Comparison of ENCODE assay signal across 11 cellular contexts in the genomic region with DNA sequence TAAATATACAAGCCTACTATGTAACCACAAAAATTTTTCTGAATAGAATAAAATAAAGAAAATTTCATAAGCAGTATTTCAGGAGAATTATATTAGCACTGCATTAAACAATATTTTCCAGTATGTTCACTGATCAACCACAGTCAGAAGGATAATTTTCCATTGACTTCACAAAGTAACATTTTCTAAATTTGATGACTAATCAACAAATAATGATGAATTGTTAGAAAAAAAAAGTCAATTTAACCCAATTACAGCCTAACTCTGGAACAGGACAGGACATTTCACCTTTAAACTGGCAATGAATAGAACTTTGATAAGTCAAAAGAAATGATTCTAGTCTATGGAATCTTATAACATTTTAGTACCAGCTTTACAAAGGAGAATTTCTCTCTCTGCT.
"Had no signal": no experiment of that assay in that cellular context is flagged by ENCODE, and none has a peak within 500 bp of the region (broad histone marks: within the 10 kb centered on the region; RNA-seq: fewer than 3 reads in every experiment).

No MANE protein-coding gene starts in this region.

- H3K27ac ChIP-seq: GM23248 had no signal

- FAIRE-seq: H1, H54 had no signal

- ATAC-seq: GM23338, HCT116 had no signal

- H3K36me3 ChIP-seq: HAP-1 had no signal

- H3K4me2 ChIP-seq: GM23338 had no signal

- DNase-seq: GM23248, GOT3, H7, H9, HCEC 1CT, HFFc6 had no signal

- H3K4me3 ChIP-seq: GM23248, GM23338, HAP-1 had no signal

- H2AFZ ChIP-seq: GM23248, GM23338 had no signal

- H3K9me3 ChIP-seq: HAP-1 had no signal

- H3K4me1 ChIP-seq: HAP-1 had no signal

- H3K9ac ChIP-seq: GM23248 had no signal
